In the genomic region with DNA sequence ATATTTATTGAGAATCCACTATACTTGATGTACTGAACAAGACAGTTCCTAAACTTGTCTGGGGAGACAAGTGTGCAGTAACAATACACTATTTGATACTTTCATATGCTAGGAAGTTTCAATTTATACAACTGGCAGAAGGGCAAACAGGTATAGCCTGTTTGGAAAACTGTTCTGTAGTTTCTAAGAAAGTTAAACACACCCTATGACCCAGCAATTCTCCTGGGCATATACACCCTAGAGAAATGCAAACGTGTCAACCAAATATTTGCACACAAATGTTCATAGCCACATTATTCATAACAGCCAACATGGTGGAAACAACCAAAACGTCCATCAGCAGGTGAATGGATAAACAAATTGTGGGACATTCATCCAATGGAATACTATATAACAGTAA, we compare ENCODE assay signal across 30 cellular contexts.
"Had no signal": no experiment of that assay in that cellular context is flagged by ENCODE, and none has a peak within 500 bp of the region (broad histone marks: within the 10 kb centered on the region; RNA-seq: fewer than 3 reads in every experiment).

No MANE protein-coding gene starts in this region.

- ATAC-seq: left colon; left lung; lower lobe of right lung; naive thymus-derived CD8-positive, alpha-beta T cell; pancreas; right cardiac atrium; sciatic nerve; stimulated activated effector memory CD8-positive, alpha-beta T cell treated with anti-CD3 and anti-CD28 coated beads, Interleukin-12 subunit alpha, Interleukin-12 subunit beta, amount 100 ng/mL, for 72 hours; upper lobe of right lung had no signal

- H3K9me3 Mint-ChIP-seq: stimulated activated effector memory CD8-positive, alpha-beta T cell treated with anti-CD3 and anti-CD28 coated beads, Interleukin-12 subunit alpha, Interleukin-12 subunit beta, amount 100 ng/mL, for 72 hours; stimulated activated naive CD8-positive, alpha-beta T cell treated with anti-CD3 and anti-CD28 coated beads, Interleukin-15, Interleukin-2, amounts not matched to agents 100 ng/mL and 50 ng/mL, for 24 hours had no signal

- H3K36me3 Mint-ChIP-seq: immature natural killer cell; naive thymus-derived CD8-positive, alpha-beta T cell; stimulated activated effector memory CD8-positive, alpha-beta T cell treated with anti-CD3 and anti-CD28 coated beads, Interleukin-12 subunit alpha, Interleukin-12 subunit beta, amount 100 ng/mL, for 72 hours had no signal

- H3K4me1 Mint-ChIP-seq: immature natural killer cell; naive thymus-derived CD8-positive, alpha-beta T cell; nephron; neural crest cell; stimulated activated effector memory CD8-positive, alpha-beta T cell treated with anti-CD3 and anti-CD28 coated beads, Interleukin-12 subunit alpha, Interleukin-12 subunit beta, amount 100 ng/mL, for 72 hours had no signal

- H3K4me3 Mint-ChIP-seq: immature natural killer cell; naive thymus-derived CD8-positive, alpha-beta T cell; nephron; neural crest cell; stimulated activated effector memory CD8-positive, alpha-beta T cell treated with anti-CD3 and anti-CD28 coated beads, Interleukin-12 subunit alpha, Interleukin-12 subunit beta, amount 100 ng/mL, for 72 hours; stimulated activated naive CD8-positive, alpha-beta T cell treated with anti-CD3 and anti-CD28 coated beads, Interleukin-15, Interleukin-2, amounts not matched to agents 100 ng/mL and 50 ng/mL, for 24 hours had no signal

- H3K4me1 ChIP-seq: left lung, lower lobe of right lung, pancreas, prostate gland, spleen, suprapubic skin, tibial artery, upper lobe of right lung had no signal

- H3K27me3 Mint-ChIP-seq: naive thymus-derived CD8-positive, alpha-beta T cell; stimulated activated naive CD8-positive, alpha-beta T cell treated with anti-CD3 and anti-CD28 coated beads, Interleukin-15, Interleukin-2, amounts not matched to agents 100 ng/mL and 50 ng/mL, for 24 hours had no signal

- H3K27ac ChIP-seq: left lung, lower lobe of right lung, pancreas, prostate gland, spleen, suprapubic skin, thoracic aorta, tibial artery, upper lobe of right lung had no signal

- H3K27me3 ChIP-seq: left lung, pancreas, spleen, suprapubic skin, tibial artery, upper lobe of right lung had no signal

- H3K4me3 ChIP-seq: left lung, lower lobe of right lung, pancreas, prostate gland, spleen, suprapubic skin, thoracic aorta, tibial artery, upper lobe of right lung had no signal

- DNase-seq: hypothalamus; immature natural killer cell; kidney; left colon; left lung; lower lobe of right lung; mammary epithelial cell; mesenchymal stem cell; naive thymus-derived CD8-positive, alpha-beta T cell; nucleus accumbens; pancreas; posterior cingulate gyrus; retina; right cardiac atrium; small intestine; spleen; stimulated activated CD4-positive, alpha-beta T cell treated with anti-CD3 and anti-CD28 coated beads, Interleukin-4, amount 100 ng/mL, for 24 hours; stimulated activated naive CD4-positive, alpha-beta T cell; tibial artery; upper lobe of right lung had no signal

- H3K36me3 ChIP-seq: left lung, lower lobe of right lung, pancreas, prostate gland, spleen, suprapubic skin, thoracic aorta, tibial artery, upper lobe of right lung had no signal

- H3K27ac Mint-ChIP-seq: immature natural killer cell; naive thymus-derived CD8-positive, alpha-beta T cell; nephron; stimulated activated effector memory CD8-positive, alpha-beta T cell treated with anti-CD3 and anti-CD28 coated beads, Interleukin-12 subunit alpha, Interleukin-12 subunit beta, amount 100 ng/mL, for 72 hours; stimulated activated naive CD8-positive, alpha-beta T cell treated with anti-CD3 and anti-CD28 coated beads, Interleukin-15, Interleukin-2, amounts not matched to agents 100 ng/mL and 50 ng/mL, for 24 hours had no signal

- H3K9me3 ChIP-seq: left lung, lower lobe of right lung, pancreas, prostate gland, spleen, suprapubic skin, thoracic aorta, tibial artery, upper lobe of right lung had no signal

- FAIRE-seq: islet of Langerhans, kidney, small intestine, urothelium cell line had no signal
